In the genomic region with DNA sequence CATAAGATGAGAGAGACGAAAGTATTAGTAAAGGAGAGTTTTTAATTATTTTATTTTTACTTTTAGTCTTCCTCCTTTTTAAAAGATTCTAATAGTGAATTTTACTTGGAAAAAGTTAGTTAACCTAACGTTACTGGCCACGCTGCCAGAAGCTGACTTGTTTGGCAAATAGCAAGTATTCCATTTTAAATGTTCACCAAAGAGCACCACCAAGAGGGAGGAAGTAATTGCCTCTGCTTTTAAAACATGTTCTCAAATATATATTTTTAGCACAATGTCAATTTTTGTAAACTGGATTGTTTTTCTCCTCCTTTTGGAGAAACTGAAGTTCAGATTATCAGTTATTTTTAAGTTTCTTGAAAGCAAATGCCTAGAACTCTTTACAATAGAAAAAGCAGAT, we compare ENCODE assay signal across 15 cellular contexts.
DNase-seq lines count a peak whose midpoint lies in the region; ATAC-seq and TF ChIP-seq lines count a peak whose summit lies in the region.
"Had no signal": no experiment of that assay in that cellular context is flagged by ENCODE, and none has a peak within 500 bp of the region (broad histone marks: within the 10 kb centered on the region; RNA-seq: fewer than 3 reads in every experiment).

No MANE protein-coding gene starts in this region.

- no peaks in the 10 kb centered on the region for H3K36me3 Mint-ChIP-seq in activated naive CD4-positive, alpha-beta T cell treated with anti-CD3 and anti-CD28 coated beads, Interleukin-2, amount 50 U/mL, for 72 hours

- no peak for ATAC-seq in GM18519 (IDR thresholded peaks at IDR 0.05; ENCODE audit: low FRiP score, unreplicated experiment)
- no peak for ATAC-seq in activated naive CD4-positive, alpha-beta T cell treated with anti-CD3 and anti-CD28 coated beads, Interleukin-2, amount 50 U/mL, for 72 hours

- H3K27ac Mint-ChIP-seq in activated naive CD4-positive, alpha-beta T cell treated with anti-CD3 and anti-CD28 coated beads, Interleukin-2, amount 50 U/mL, for 72 hours: no peak overlapping the region
- H3K27ac Mint-ChIP-seq: B cell; CD4-positive, alpha-beta T cell; HFFc6 had no signal

- H3K9me3 Mint-ChIP-seq in activated naive CD4-positive, alpha-beta T cell treated with anti-CD3 and anti-CD28 coated beads, Interleukin-2, amount 50 U/mL, for 72 hours: peaks cover 9 to 15% of the 10 kb centered on the region in 2 donors
- H3K9me3 Mint-ChIP-seq: CD4-positive, alpha-beta T cell had no signal

- no peaks in the 10 kb centered on the region for H3K27me3 ChIP-seq in dorsolateral prefrontal cortex

- no peak overlapping the region for H3K4me3 ChIP-seq in dorsolateral prefrontal cortex

- no peak overlapping the region for H3K27ac ChIP-seq in dorsolateral prefrontal cortex

- DNase-seq in Ammon's horn (ENCODE audit: low spot score) (peak; percentile 32), dorsolateral prefrontal cortex (no peak), inferior parietal cortex (ENCODE audit: extremely low spot score) (peak; percentile 46), pons (ENCODE audit: low spot score) (peak; percentile 28), SHP77 treated with DMSO at 0.1 percent for 48 hours (lab: John Stamatoyannopoulos, UW) (no peak)
- no peak for DNase-seq in activated naive CD4-positive, alpha-beta T cell treated with anti-CD3 and anti-CD28 coated beads, Interleukin-2, amount 50 U/mL, for 72 hours (ENCODE audit: low spot score in 2 of 2)
- DNase-seq: ACHN; C1 segment of cervical spinal cord; Calu3; CD4-positive, alpha-beta T cell; DMS 273 treated with DMSO at 0.1 percent for 48 hours; HCEC 1CT; HFFc6 had no signal

- peak in 33 of 56 donors; percentile 7 to 61 (median 25) for TF ChIP-seq CTCF in dorsolateral prefrontal cortex (IDR thresholded peaks at IDR 0.05 in 54 of 56, conservative IDR thresholded peaks at IDR 0.05 in 2 of 56; ENCODE audit: low read depth in 1 of 56, partially characterized antibody in 56 of 56)

- intact Hi-C loops in dorsolateral prefrontal cortex (cut with DNase I): no loop called here

Comparison
In these comparisons a context has a peak if more than half of its experiments do, and no peak if none do; other contexts are left out.
1. DNase-seq: peak in Ammon's horn (single experiment), inferior parietal cortex (single experiment) and pons (single experiment); none in dorsolateral prefrontal cortex (0 of 10), SHP77 treated with DMSO at 0.1 percent for 48 hours (single experiment) and activated naive CD4-positive, alpha-beta T cell treated with anti-CD3 and anti-CD28 coated beads, Interleukin-2, amount 50 U/mL, for 72 hours (0 of 2).